Comparison of ENCODE assay signal across 15 cellular contexts in the genomic region with DNA sequence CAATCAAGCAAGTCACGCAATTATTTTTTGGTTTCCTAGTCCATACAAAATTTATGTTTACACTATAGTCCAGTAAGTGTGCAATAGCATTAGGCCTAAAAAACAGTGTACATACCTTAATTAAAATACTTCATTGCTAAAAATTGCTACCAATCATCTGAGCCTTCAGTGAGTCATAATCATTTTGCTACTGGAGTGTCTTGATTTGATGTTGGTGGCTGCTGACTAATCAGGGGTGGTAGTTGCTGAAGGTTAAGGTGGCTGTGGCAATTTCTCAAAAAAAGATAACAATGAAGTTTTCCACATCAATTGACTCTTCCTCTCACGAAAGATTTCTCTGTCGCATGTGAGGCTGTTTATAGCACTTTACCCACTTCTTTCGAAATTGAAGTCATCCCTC.
"Had no signal": no experiment of that assay in that cellular context is flagged by ENCODE, and none has a peak within 500 bp of the region (broad histone marks: within the 10 kb centered on the region; RNA-seq: fewer than 3 reads in every experiment).

No MANE protein-coding gene starts in this region.

- H3K4me1 ChIP-seq: heart left ventricle, stomach had no signal

- H3K36me3 ChIP-seq: heart left ventricle, ovary, stomach, thoracic aorta, WERI-Rb-1 had no signal

- H3K4me3 ChIP-seq: heart left ventricle, ovary, stomach, thoracic aorta had no signal

- DNase-seq: activated CD4-positive, alpha-beta T cell treated with anti-CD3 and anti-CD28 coated beads for 4 hours; activated naive CD4-positive, alpha-beta T cell treated with Interleukin-2 at 50 U/mL for 16 hours; activated naive CD8-positive, alpha-beta T cell treated with anti-CD3 and anti-CD28 coated beads, Interleukin-2, amount 50 U/mL, for 24 hours; cortex of kidney; effector CD8-positive, alpha-beta T cell; erythroblast; foreskin melanocyte; heart left ventricle; ovary; retina; stimulated activated CD4-positive, alpha-beta T cell treated with anti-CD3 and anti-CD28 coated beads, Interleukin-4, amount 100 ng/mL, for 4 hours; stomach; T-helper 1 cell; WERI-Rb-1 had no signal

- ATAC-seq: activated naive CD8-positive, alpha-beta T cell treated with anti-CD3 and anti-CD28 coated beads, Interleukin-2, amount 50 U/mL, for 24 hours; heart left ventricle had no signal

- H3K27ac ChIP-seq: heart left ventricle, ovary, stomach, thoracic aorta, WERI-Rb-1 had no signal

- H3K27me3 ChIP-seq: heart left ventricle, ovary, stomach had no signal

- H3K9me3 ChIP-seq: heart left ventricle, ovary, stomach, thoracic aorta had no signal
